24 cellular contexts compared by ENCODE assay signal in genomic region chrX:114047558-114047957, GRCh38.
DNase-seq lines count a peak whose midpoint lies in the region; ATAC-seq, FAIRE-seq and TF ChIP-seq lines count a peak whose summit lies in the region.
"Had no signal": no experiment of that assay in that cellular context is flagged by ENCODE, and none has a peak within 500 bp of the region (broad histone marks: within the 10 kb centered on the region; RNA-seq: fewer than 3 reads in every experiment).

No MANE protein-coding gene starts in this region.

- H3K27ac ChIP-seq in HepG2 (ENCODE audit: extremely low read length, insufficient read depth, low read length) (no peak overlapping the region), right lobe of liver (no peak overlapping the region)
- H3K27ac ChIP-seq in CD8-positive, alpha-beta memory T cell (ENCODE audit: low read depth, low read length): no peak overlapping the region
- H3K27ac ChIP-seq: RWPE1, SK-N-MC had no signal

- TF ChIP-seq POLR2A in HepG2 (IDR thresholded peaks at IDR 0.05; ENCODE audit: insufficient read depth in 1 of 2, low read depth in 2 of 2, low read length in 2 of 2) (no peak), right lobe of liver (IDR thresholded peaks at IDR 0.05) (no peak)

- H3K4me3 ChIP-seq in HepG2 (replicated peaks in 1 of 3; ENCODE audit: insufficient read depth in 1 of 3, low read depth in 2 of 3, low read length in 3 of 3) (no peak overlapping the region), right lobe of liver (no peak overlapping the region), iPS-15b (ENCODE audit: low read depth, low read length) (peak overlapping the region; percentile 45)
- no peak overlapping the region for H3K4me3 ChIP-seq in CD8-positive, alpha-beta memory T cell (ENCODE audit: low read length)
- H3K4me3 ChIP-seq: SK-N-MC had no signal

- no peaks in the 10 kb centered on the region for H3K36me3 ChIP-seq in HepG2 (replicated peaks in 1 of 2; ENCODE audit: control insufficient read depth in 1 of 2, insufficient read depth in 2 of 2, low read length in 2 of 2)
- no peaks in the 10 kb centered on the region for H3K36me3 ChIP-seq in right lobe of liver
- peaks cover 18% of the 10 kb centered on the region for H3K36me3 ChIP-seq in iPS-15b (ENCODE audit: control insufficient read depth, insufficient read depth, low read length)
- H3K36me3 ChIP-seq in CD8-positive, alpha-beta memory T cell (ENCODE audit: insufficient read depth, low read length): no peaks in the 10 kb centered on the region

- ATAC-seq in HepG2 (no peak), right lobe of liver (no peak), WTC11 (peak; percentile 10; the same call in 1 of the 2 replicates), left cardiac atrium (no peak)

- CTCF ChIA-PET in HepG2 (lab: Yijun Ruan, JAX; ENCODE audit: low intra/inter-chr PET ratio, low total read pairs) (no interaction called here), WTC11 (lab: Charles Lee) (no interaction called here), GM10248 (lab: Yijun Ruan, JAX) (no interaction called here)
- CTCF ChIA-PET in CD8-positive, alpha-beta memory T cell (lab: Charles Lee): no interaction called here

- POLR2A ChIA-PET in HepG2 (lab: Yijun Ruan, JAX): no interaction called here
- POLR2A ChIA-PET in WTC11 (lab: Charles Lee): no interaction called here
- POLR2A ChIA-PET in CD8-positive, alpha-beta memory T cell (lab: Charles Lee): no interaction called here
- POLR2A ChIA-PET in GM10248 (lab: Yijun Ruan, JAX): no interaction called here

- no peaks in the 10 kb centered on the region for H3K27me3 Mint-ChIP-seq in WTC11 (ENCODE audit: low read depth)
- H3K27me3 Mint-ChIP-seq in CD8-positive, alpha-beta memory T cell: peaks cover 0 to 1% of the 10 kb centered on the region in 2 donors

- TF ChIP-seq RAD21 in HepG2 (CRISPR knock-in tag; IDR thresholded peaks at IDR 0.05): no peak

- H4K20me1 ChIP-seq in HepG2 (ENCODE audit: insufficient read depth, low read length): no peaks in the 10 kb centered on the region

- WGBS in HepG2 (ENCODE audit: low lambda C conversion rate): 22% methylated on average over 5 of the region's 7 CpGs
- 49% methylated on average over 6 of the region's 7 CpGs for WGBS in right lobe of liver (ENCODE audit: insufficient coverage, low coverage, low lambda C conversion rate, missing lambda C conversion rate)

- H3K4me3 Mint-ChIP-seq in WTC11: peak overlapping the region; percentile 45
- no peak overlapping the region for H3K4me3 Mint-ChIP-seq in CD8-positive, alpha-beta memory T cell
- H3K4me3 Mint-ChIP-seq: HFFc6 had no signal

- H2AFZ ChIP-seq in HepG2 (ENCODE audit: low read length): no peak overlapping the region

- DNase-seq in HepG2 (ENCODE audit: low spot score): no peak
- no peak for DNase-seq in right lobe of liver
- no peak for DNase-seq in WTC11 (ENCODE audit: low spot score)
- DNase-seq in CD8-positive, alpha-beta memory T cell: no peak
- no peak for DNase-seq in left cardiac atrium
- no peak for DNase-seq in NCI-H2107 treated with DMSO at 0.1 percent for 48 hours (lab: John Stamatoyannopoulos, UW; ENCODE audit: unreplicated experiment)
- DNase-seq in GM10248 (ENCODE audit: extremely low spot score): no peak
- DNase-seq: 8988T, AML-193, C1 segment of cervical spinal cord, GF-D8, HFFc6, IMR-90, Karpas-422, NCI-H1417 treated with DMSO at 0.1 percent for 48 hours, NCI-H187, NCI-H748 treated with DMSO at 0.1 percent for 48 hours, SHP77 treated with DMSO at 0.1 percent for 48 hours, SW 1271 had no signal

- H3K9me3 Mint-ChIP-seq in WTC11: no peaks in the 10 kb centered on the region
- H3K9me3 Mint-ChIP-seq in CD8-positive, alpha-beta memory T cell: no peaks in the 10 kb centered on the region
- H3K9me3 Mint-ChIP-seq: HFFc6 had no signal

- no peaks in the 10 kb centered on the region for H3K79me2 ChIP-seq in HepG2 (ENCODE audit: insufficient read depth, low read length)

- H3K27me3 ChIP-seq in HepG2 (ENCODE audit: control insufficient read depth in 1 of 2, insufficient read depth in 2 of 2, low read length in 2 of 2) (no peaks in the 10 kb centered on the region), right lobe of liver (no peaks in the 10 kb centered on the region), iPS-15b (ENCODE audit: control insufficient read depth, insufficient read depth, low read length) (no peaks in the 10 kb centered on the region)
- no peaks in the 10 kb centered on the region for H3K27me3 ChIP-seq in CD8-positive, alpha-beta memory T cell (ENCODE audit: insufficient read depth, low read length, poor library complexity, severe bottlenecking)

- no TSS peak for BruUV-seq in HepG2 (replicated peaks; lab: Mats Ljungman, UMichigan)

- TF ChIP-seq CTCF in HepG2 (CRISPR knock-in tag; IDR thresholded peaks at IDR 0.05) (no peak), right lobe of liver (IDR thresholded peaks at IDR 0.05) (no peak), WTC11 (IDR thresholded peaks at IDR 0.05) (no peak), GM10248 (IDR thresholded peaks at IDR 0.05; ENCODE audit: control extremely low read depth, extremely low read depth, low read depth, missing control alignments) (no peak)

- peak overlapping the region; percentile 65 for H3K27ac Mint-ChIP-seq in WTC11
- no peak overlapping the region for H3K27ac Mint-ChIP-seq in CD8-positive, alpha-beta memory T cell
- H3K27ac Mint-ChIP-seq: HFFc6 had no signal

- no peak overlapping the region for H3K4me2 ChIP-seq in HepG2 (ENCODE audit: low read depth, low read length)

- TF ChIP-seq EP300 in HepG2 (IDR thresholded peaks at IDR 0.05; ENCODE audit: low read depth in 2 of 2, low read length in 2 of 2): no peak
- no peak for TF ChIP-seq EP300 in HepG2 (CRISPR knock-in tag; IDR thresholded peaks at IDR 0.05; ENCODE audit: borderline replicate concordance)

- peaks cover 41% of the 10 kb centered on the region for H3K4me1 Mint-ChIP-seq in WTC11
- no peaks in the 10 kb centered on the region for H3K4me1 Mint-ChIP-seq in CD8-positive, alpha-beta memory T cell

- H3K4me1 ChIP-seq in HepG2 (ENCODE audit: insufficient read depth, low read length): no peaks in the 10 kb centered on the region
- no peaks in the 10 kb centered on the region for H3K4me1 ChIP-seq in right lobe of liver
- H3K4me1 ChIP-seq in iPS-15b (ENCODE audit: control insufficient read depth, insufficient read depth, low read length): peaks cover 19% of the 10 kb centered on the region
- no peaks in the 10 kb centered on the region for H3K4me1 ChIP-seq in CD8-positive, alpha-beta memory T cell (ENCODE audit: insufficient read depth, low read length)

- no peak for FAIRE-seq in HepG2 (lab: Jason Lieb, UNC)
- FAIRE-seq: GM19239, H54 had no signal

- in situ Hi-C loops in HepG2 (cut with HindIII; ENCODE audit: extremely low pct_ligation_motif_present, low pct_unique_long_range_greater_than_20kb): no loop called here

- intact Hi-C loops in HepG2 (cut with micrococcal nuclease; ENCODE audit: unreplicated experiment): no loop called here
- intact Hi-C loops in right lobe of liver (cut with DNase I): no loop called here
- intact Hi-C loops in left cardiac atrium (cut with DNase I): no loop called here

- peaks cover 13% of the 10 kb centered on the region for H3K36me3 Mint-ChIP-seq in WTC11
- H3K36me3 Mint-ChIP-seq in CD8-positive, alpha-beta memory T cell: no peaks in the 10 kb centered on the region

- no peak overlapping the region for H3K9ac ChIP-seq in HepG2 (ENCODE audit: insufficient read depth, low read depth, low read length)
- no peak overlapping the region for H3K9ac ChIP-seq in iPS-15b (ENCODE audit: low read depth, low read length)

- H3K9me3 ChIP-seq in HepG2 (ENCODE audit: low read length): no peaks in the 10 kb centered on the region
- H3K9me3 ChIP-seq in right lobe of liver: no peaks in the 10 kb centered on the region
- H3K9me3 ChIP-seq in iPS-15b (ENCODE audit: control insufficient read depth, insufficient read depth, low read length): no peaks in the 10 kb centered on the region
- H3K9me3 ChIP-seq in CD8-positive, alpha-beta memory T cell (ENCODE audit: low read length): no peaks in the 10 kb centered on the region

TF ChIP-seq in HepG2, 621 proteins besides CTCF, POLR2A, EP300 and RAD21:
- TF ChIP-seq MNT (IDR thresholded peaks at IDR 0.05) (peak; percentile 34; the same call in 1 of the 2 replicates), MBNL3 (CRISPR knock-in tag; conservative IDR thresholded peaks at IDR 0.05) (no peak)

TF ChIP-seq in WTC11, 78 proteins besides CTCF, POLR2A, EP300 and RAD21 (continues in another document):
- TF ChIP-seq ZNF423 (CRISPR knock-in tag; IDR thresholded peaks at IDR 0.05) (no peak), SMAD3 (CRISPR knock-in tag; IDR thresholded peaks at IDR 0.05; ENCODE audit: borderline replicate concordance) (no peak), ZNF317 (CRISPR knock-in tag; IDR thresholded peaks at IDR 0.05; ENCODE audit: borderline replicate concordance, low read depth) (no peak), TEAD1 (CRISPR knock-in tag; IDR thresholded peaks at IDR 0.05) (no peak), ZNF532 (CRISPR knock-in tag; IDR thresholded peaks at IDR 0.05; ENCODE audit: borderline replicate concordance) (no peak), NFATC4 (CRISPR knock-in tag; IDR thresholded peaks at IDR 0.05) (0 out of 2 replicates have a peak, but pooled peaks have one; percentile 28)

Comparison
In these comparisons a context has a peak if more than half of its experiments do, and no peak if none do; other contexts are left out.
1. Of the 50 proteins assayed by ChIP-seq in both HepG2 and WTC11: peak only in HepG2: none; only in WTC11: USF2; in both: none; in neither: 49.